In the genomic region with DNA sequence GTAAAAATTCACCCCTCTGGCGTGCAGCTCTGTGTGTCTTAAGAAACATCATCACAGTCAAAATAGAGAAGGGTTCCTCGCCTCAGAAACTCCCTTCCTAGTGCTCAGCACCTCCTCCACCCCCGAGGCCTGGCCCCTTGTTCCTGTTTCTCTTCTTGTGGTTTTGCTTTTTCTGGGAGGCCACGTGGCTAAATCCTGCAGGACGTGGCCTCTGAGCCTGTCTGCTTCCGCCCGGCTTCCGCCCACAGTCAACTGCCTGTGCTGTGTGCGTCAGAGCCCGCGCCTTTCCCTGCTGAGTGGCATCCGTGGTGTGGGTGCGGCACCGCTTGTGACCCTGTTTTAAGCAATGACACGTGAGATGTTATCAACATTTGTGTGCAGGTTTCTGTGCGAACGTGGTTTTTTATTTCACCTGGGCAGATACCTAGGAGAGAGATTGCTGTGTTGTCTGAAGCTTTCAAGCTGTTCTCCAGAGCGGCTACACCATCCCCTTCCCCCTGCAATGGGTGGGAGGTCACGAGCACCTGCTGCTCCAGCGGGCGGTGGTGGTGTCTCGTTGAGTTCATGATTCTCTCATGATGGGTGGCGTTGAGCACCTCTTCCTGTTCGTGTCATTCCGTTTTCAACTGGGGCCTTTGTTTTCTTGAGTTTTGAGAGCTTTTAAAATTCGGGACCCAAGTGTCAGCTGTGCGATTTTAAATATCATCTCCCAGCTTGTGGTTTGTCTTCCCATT, we compare ENCODE assay signal across 9 cellular contexts. TPM values are rescaled to one million over a fixed set of nuclear protein-coding genes. Genes with fewer than 3 reads are reported as not detected.
A peak's percentile ranks its signal among the peaks of the same experiment; 100 is the strongest.
DNase-seq lines count a peak whose midpoint lies in the region; ATAC-seq, FAIRE-seq and TF ChIP-seq lines count a peak whose summit lies in the region.
"Had no signal": no experiment of that assay in that cellular context is flagged by ENCODE, and none has a peak within 500 bp of the region (broad histone marks: within the 10 kb centered on the region; RNA-seq: fewer than 3 reads in every experiment).

No MANE protein-coding gene starts in this region.

- TF ChIP-seq CTCF in right lobe of liver (IDR thresholded peaks at IDR 0.05) (no peak), BE2C (IDR thresholded peaks at IDR 0.05; ENCODE audit: low read depth, low read length) (no peak)

- ATAC-seq in HG02970 (IDR thresholded peaks at IDR 0.05; ENCODE audit: low FRiP score, unreplicated experiment) (peak; percentile 75), right lobe of liver (peak; percentile 61 to 73 (median 66))

- peak overlapping the region in 1 of 3 donors; percentile 47 for H3K27ac ChIP-seq in right lobe of liver

- peaks cover 26% of the 10 kb centered on the region for H3K4me1 Mint-ChIP-seq in activated naive CD8-positive, alpha-beta T cell treated with anti-CD3 and anti-CD28 coated beads for 36 hours

- H3K9me3 Mint-ChIP-seq in activated naive CD8-positive, alpha-beta T cell treated with anti-CD3 and anti-CD28 coated beads for 36 hours, result no peaks in the 10 kb centered on the region
- H3K9me3 Mint-ChIP-seq: neural crest cell had no signal

- H3K4me3 ChIP-seq in right lobe of liver, result no peak overlapping the region
- H3K4me3 ChIP-seq in BE2C (ENCODE audit: low read depth, low read length), result no peak overlapping the region

- H3K27ac Mint-ChIP-seq in activated naive CD8-positive, alpha-beta T cell treated with anti-CD3 and anti-CD28 coated beads for 36 hours, result peak overlapping the region; percentile 88

- no peaks in the 10 kb centered on the region for H3K27me3 ChIP-seq in right lobe of liver
- H3K27me3 ChIP-seq in BE2C, result no peaks in the 10 kb centered on the region

- peak overlapping the region; percentile 65 for H3K4me3 Mint-ChIP-seq in activated naive CD8-positive, alpha-beta T cell treated with anti-CD3 and anti-CD28 coated beads for 36 hours
- H3K4me3 Mint-ChIP-seq: neural crest cell had no signal

- DNase-seq in GM18507 (ENCODE audit: extremely low spot score, insufficient read length, low read depth) (peak; percentile 76), T follicular helper cell (ENCODE audit: low read depth) (peak; percentile 89), right lobe of liver (peak; percentile 66 to 86 (median 81)), NCI-H510A (lab: John Stamatoyannopoulos, UW) (no peak), BE2C (no peak)
- DNase-seq in activated naive CD8-positive, alpha-beta T cell treated with anti-CD3 and anti-CD28 coated beads for 36 hours, result peak; percentile 79
- peak; percentile 72 to 82 for DNase-seq in stimulated activated CD8-positive, alpha-beta memory T cell treated with anti-CD3 and anti-CD28 coated beads, Interleukin-15, amount 100 ng/mL, for 48 hours (ENCODE audit: low read depth in 2 of 2)

- H3K9me3 ChIP-seq in right lobe of liver, result no peaks in the 10 kb centered on the region
- H3K9me3 ChIP-seq in BE2C, result no peaks in the 10 kb centered on the region

- intact Hi-C loops in right lobe of liver (cut with DNase I), result no loop called here

- WGBS in right lobe of liver (ENCODE audit: insufficient coverage, low coverage, low lambda C conversion rate, missing lambda C conversion rate), result 70% methylated on average over 25 of the region's 27 CpGs

- TF ChIP-seq POLR2A in right lobe of liver (IDR thresholded peaks at IDR 0.05), result no peak

- peaks cover 13% of the 10 kb centered on the region for H3K36me3 Mint-ChIP-seq in activated naive CD8-positive, alpha-beta T cell treated with anti-CD3 and anti-CD28 coated beads for 36 hours

- H3K36me3 ChIP-seq in right lobe of liver (peaks cover 0 to 14% (median 2%) of the 10 kb centered on the region in 4 donors), BE2C (peaks cover 47% of the 10 kb centered on the region)

- FAIRE-seq in GM18507 (lab: Jason Lieb, UNC), result peak; percentile 99

- H3K27me3 Mint-ChIP-seq in activated naive CD8-positive, alpha-beta T cell treated with anti-CD3 and anti-CD28 coated beads for 36 hours, result no peaks in the 10 kb centered on the region

- H3K4me1 ChIP-seq in right lobe of liver (no peaks in the 10 kb centered on the region), BE2C (no peaks in the 10 kb centered on the region)

RNA-seq across cellular contexts. Expression of gene ACSF3, which starts 21.7 kb away (rescaled TPM):
- total RNA-seq in activated naive CD8-positive, alpha-beta T cell treated with anti-CD3 and anti-CD28 coated beads for 36 hours, result 10 to 100 TPM; 32.1 to 38.4 TPM
- total RNA-seq in right lobe of liver, result 10 to 100 TPM; 20.2 to 33.6 (median 29.4) TPM
- 27.6 TPM for polyA plus RNA-seq in BE2C (2012; ENCODE audit: insufficient read depth, insufficient read length, low read depth)

RNA-seq across cellular contexts. Expression of gene CDH15, which starts 56.2 kb away (rescaled TPM):
- not detected for total RNA-seq in activated naive CD8-positive, alpha-beta T cell treated with anti-CD3 and anti-CD28 coated beads for 36 hours
- 1 to 10 TPM in 1 of 6 experiments, under 1 TPM in 4, not detected in 1; 0.12 to 3.3 (median 0.15) TPM for total RNA-seq in right lobe of liver
- polyA plus RNA-seq in BE2C (2012; ENCODE audit: insufficient read depth, insufficient read length, low read depth), result not detected
- total RNA-seq: neural crest cell had no signal

Comparison
In these comparisons a context has a peak if more than half of its experiments do, and no peak if none do; other contexts are left out.
1. DNase-seq: peak in GM18507 (single experiment), T follicular helper cell (single experiment), activated naive CD8-positive, alpha-beta T cell treated with anti-CD3 and anti-CD28 coated beads for 36 hours (single experiment), right lobe of liver (3 of 3) and stimulated activated CD8-positive, alpha-beta memory T cell treated with anti-CD3 and anti-CD28 coated beads, Interleukin-15, amount 100 ng/mL, for 48 hours (2 of 2); none in NCI-H510A (single experiment) and BE2C (single experiment).